Comparison of ENCODE assay signal across 8 cellular contexts in genomic region chr16:75000481-75001081, GRCh38. TPM values are rescaled to one million over a fixed set of nuclear protein-coding genes. Genes with fewer than 3 reads are reported as not detected.
DNase-seq lines count a peak whose midpoint lies in the region; ATAC-seq, FAIRE-seq and TF ChIP-seq lines count a peak whose summit lies in the region.

No MANE protein-coding gene starts in this region.

- H3K9me3 Mint-ChIP-seq in natural killer cell treated with Interleukin-12 subunit alpha and Interleukin-12 subunit beta and Interleukin-15 and Interleukin-18, amount 100 ng/mL, for 72 hours: no peaks in the 10 kb centered on the region

- H3K27me3 Mint-ChIP-seq in natural killer cell treated with Interleukin-12 subunit alpha and Interleukin-12 subunit beta and Interleukin-15 and Interleukin-18, amount 100 ng/mL, for 72 hours: no peaks in the 10 kb centered on the region

- H3K36me3 Mint-ChIP-seq in natural killer cell treated with Interleukin-12 subunit alpha and Interleukin-12 subunit beta and Interleukin-15 and Interleukin-18, amount 100 ng/mL, for 72 hours: peaks cover 14% of the 10 kb centered on the region

- POLR2A ChIA-PET in HEK293T (lab: Yijun Ruan, JAX): no interaction called here

- peak overlapping the region; percentile 76 for H3K4me3 ChIP-seq in epithelial cell of proximal tubule (ENCODE audit: low read depth, low read length)

- H3K27ac Mint-ChIP-seq in natural killer cell treated with Interleukin-12 subunit alpha and Interleukin-12 subunit beta and Interleukin-15 and Interleukin-18, amount 100 ng/mL, for 72 hours: peak overlapping the region; percentile 59 to 71

- H3K4me3 Mint-ChIP-seq in natural killer cell treated with Interleukin-12 subunit alpha and Interleukin-12 subunit beta and Interleukin-15 and Interleukin-18, amount 100 ng/mL, for 72 hours: peak overlapping the region; percentile 93

- no peak for ATAC-seq in natural killer cell treated with Interleukin-12 subunit alpha and Interleukin-12 subunit beta and Interleukin-15 and Interleukin-18, amount 100 ng/mL, for 72 hours
- no peak for ATAC-seq in GM18861 (IDR thresholded peaks at IDR 0.05; ENCODE audit: unreplicated experiment)

- TF ChIP-seq CTCF in GM12873 (IDR thresholded peaks at IDR 0.05; ENCODE audit: insufficient read depth, low read depth, low read length, missing control alignments) (peak; percentile 10), epithelial cell of proximal tubule (conservative IDR thresholded peaks at IDR 0.05; ENCODE audit: low read depth, low read length) (no peak)

- no peak for FAIRE-seq in RCC 7860 (lab: Jason Lieb, UNC)

- peaks cover 49 to 52% of the 10 kb centered on the region in 2 donors for H3K4me1 Mint-ChIP-seq in natural killer cell treated with Interleukin-12 subunit alpha and Interleukin-12 subunit beta and Interleukin-15 and Interleukin-18, amount 100 ng/mL, for 72 hours (ENCODE audit: low read depth in 2 of 2)

- DNase-seq in RCC 7860 (ENCODE audit: low spot score) (peak; percentile 21), epithelial cell of proximal tubule (ENCODE audit: low read depth) (no peak), OCI-M1 (lab: John Stamatoyannopoulos, UW) (no peak), HEK293T (ENCODE audit: extremely low spot score) (no peak)
- DNase-seq in natural killer cell treated with Interleukin-12 subunit alpha and Interleukin-12 subunit beta and Interleukin-15 and Interleukin-18, amount 100 ng/mL, for 72 hours (ENCODE audit: low spot score): no peak
- no peak for DNase-seq in activated CD8-positive, alpha-beta memory T cell treated with anti-CD3 and anti-CD28 coated beads for 24 hours

- CTCF ChIA-PET in HEK293T (lab: Yijun Ruan, JAX): no interaction called here

TF ChIP-seq in HEK293T, 16 proteins besides CTCF, POLR2A, EP300 and RAD21:
- TF ChIP-seq FOXA1 (IDR thresholded peaks at IDR 0.05) (no peak), ARNT (IDR thresholded peaks at IDR 0.05) (no peak)

RNA-seq across cellular contexts. Expression of gene ZNRF1, which starts 1.8 kb away (rescaled TPM):
- 26.0 and 26.8 TPM in 2 replicates for total RNA-seq in epithelial cell of proximal tubule
- total RNA-seq in natural killer cell treated with Interleukin-12 subunit alpha and Interleukin-12 subunit beta and Interleukin-15 and Interleukin-18, amount 100 ng/mL, for 72 hours: 10 to 100 TPM; 58.6 to 89.7 TPM

RNA-seq across cellular contexts. Expression of gene WDR59, which starts 15.7 kb away (rescaled TPM):
- total RNA-seq in epithelial cell of proximal tubule: 14.6 and 16.3 TPM in 2 replicates
- 100 to 1,000 TPM in 1 of 2 donors, 10 to 100 TPM in 1; 81.6 to 162 TPM for total RNA-seq in natural killer cell treated with Interleukin-12 subunit alpha and Interleukin-12 subunit beta and Interleukin-15 and Interleukin-18, amount 100 ng/mL, for 72 hours
